ENCODE assay signal across 8 cellular contexts in the genomic region with DNA sequence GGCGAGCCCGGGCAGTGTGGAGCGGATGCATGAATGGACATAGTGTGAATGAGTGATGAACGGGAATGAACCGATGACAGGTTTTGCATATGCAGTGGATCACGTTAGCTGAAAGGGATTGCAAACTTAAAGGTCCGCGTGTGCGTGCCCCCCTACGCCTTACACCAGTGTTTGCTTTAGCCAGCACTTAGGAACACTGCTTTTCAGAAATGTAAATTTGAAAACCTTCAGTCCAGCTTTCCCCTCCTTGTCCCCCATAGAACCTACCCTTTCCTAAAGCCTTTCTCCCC. TPM values are rescaled to one million over a fixed set of nuclear protein-coding genes. Genes with fewer than 3 reads are reported as not detected.
DNase-seq lines count a peak whose midpoint lies in the region; ATAC-seq, FAIRE-seq and TF ChIP-seq lines count a peak whose summit lies in the region.

No MANE protein-coding gene starts in this region.

- H3K27me3 ChIP-seq in GM12878 (replicated peaks in 1 of 2; ENCODE audit: control insufficient read depth in 2 of 2, insufficient read depth in 2 of 2, low read length in 1 of 2) (no peaks in the 10 kb centered on the region), mesenchymal stem cell (ENCODE audit: control insufficient read depth in 1 of 2, insufficient read depth in 1 of 2, low read length in 2 of 2) (peaks cover 0 to 3% of the 10 kb centered on the region in 2 experiments)

- H3K14ac ChIP-seq in mesenchymal stem cell (ENCODE audit: low read length in 2 of 2) = no peak overlapping the region

- H3K18ac ChIP-seq in mesenchymal stem cell (ENCODE audit: low read depth in 1 of 2, low read length in 2 of 2) = no peak overlapping the region

- H3K9ac ChIP-seq in GM12878 (ENCODE audit: control insufficient read depth, insufficient read depth, low read length) = peak overlapping the region; percentile 81
- peak overlapping the region; percentile 79 for H3K9ac ChIP-seq in mesenchymal stem cell (ENCODE audit: low read length)

- no peak overlapping the region for H2BK12ac ChIP-seq in mesenchymal stem cell (ENCODE audit: low read length in 2 of 2)

- peak overlapping the region; percentile 85 for H3K4me2 ChIP-seq in GM12878 (ENCODE audit: control insufficient read depth, insufficient read depth)
- peak overlapping the region; percentile 65 for H3K4me2 ChIP-seq in mesenchymal stem cell (ENCODE audit: low read length, poor library complexity, severe bottlenecking)

- H2BK5ac ChIP-seq in mesenchymal stem cell (ENCODE audit: low read depth, low read length, poor library complexity, severe bottlenecking) = no peak overlapping the region

- DNase-seq in GM12891 (ENCODE audit: insufficient read length, low spot score) (no peak), GM12878 (ENCODE audit: low read depth, low spot score) (no peak), mesenchymal stem cell (no peak), frontal cortex (ENCODE audit: low spot score in 2 of 2) (no peak)

- BruUV-seq in GM12878 (replicated peaks; lab: Mats Ljungman, UMichigan) = no TSS peak

- FAIRE-seq in GM12891 (lab: Jason Lieb, UNC) = peak; percentile 66
- FAIRE-seq in GM12878 (lab: Jason Lieb, UNC) = peak; percentile 81
- no peak for FAIRE-seq in frontal cortex (lab: Jason Lieb, UNC)

- RAD21 ChIA-PET in GM12878 (lab: Charles Lee; ENCODE audit: unreplicated experiment) = interaction anchor here (2.4 kb wide), 1 partner anchor 40 kb away, joined by 5 read pairs; no protein-coding TSS in a partner anchor

- no peak overlapping the region for H2BK120ac ChIP-seq in mesenchymal stem cell (ENCODE audit: low read depth, low read length)

- H3K4ac ChIP-seq in mesenchymal stem cell (ENCODE audit: low read depth in 1 of 2, low read length in 2 of 2) = no peak overlapping the region

- in situ Hi-C loops in GM12878 (cut with MboI) = no loop called here

- no peak overlapping the region for H2BK15ac ChIP-seq in mesenchymal stem cell (ENCODE audit: low read depth, poor library complexity, severe bottlenecking)

- H2AK5ac ChIP-seq in mesenchymal stem cell (ENCODE audit: low read length, severe bottlenecking) = no peak overlapping the region

- POLR2A ChIA-PET in GM12878 (lab: Charles Lee) = interaction anchor here (0.9 kb wide), 1 partner anchor 30 kb away, joined by 3 read pairs; no protein-coding TSS in a partner anchor

- 2% methylated on average over 10 of the region's 10 CpGs for WGBS in GM12878 (ENCODE audit: insufficient coverage, insufficient replicate concordance, low lambda C conversion rate, missing lambda C conversion rate)
- 0% methylated on average over 10 of the region's 10 CpGs for WGBS in mesenchymal stem cell

- H3K4me1 ChIP-seq in GM12878 (ENCODE audit: control insufficient read depth, insufficient read depth, low read length) = peaks cover 7% of the 10 kb centered on the region
- H3K4me1 ChIP-seq in mesenchymal stem cell (ENCODE audit: control insufficient read depth, insufficient read depth, low read depth, low read length) = peaks cover 7% of the 10 kb centered on the region

- peak overlapping the region; percentile 83 for H3K4me3 ChIP-seq in GM12878
- H3K4me3 ChIP-seq in mesenchymal stem cell (ENCODE audit: insufficient read depth in 1 of 2, low read depth in 1 of 2, low read length in 2 of 2) = peak overlapping the region; percentile 88

- H2AFZ ChIP-seq in GM12878 (ENCODE audit: control insufficient read depth, low read depth, low read length) (peak overlapping the region; percentile 97), mesenchymal stem cell (ENCODE audit: low read depth, low read length) (peak overlapping the region; percentile 99)

- H3K36me3 ChIP-seq in GM12878 (ENCODE audit: control insufficient read depth in 2 of 2, insufficient read depth in 2 of 2, low read length in 1 of 2) = no peaks in the 10 kb centered on the region; a peak in 1 of 4 replicates
- no peaks in the 10 kb centered on the region for H3K36me3 ChIP-seq in mesenchymal stem cell (ENCODE audit: control insufficient read depth in 1 of 2, insufficient read depth in 2 of 2, low read depth in 1 of 2, low read length in 2 of 2)

- no peak overlapping the region for H4K91ac ChIP-seq in mesenchymal stem cell (ENCODE audit: low read length)

- TF ChIP-seq EP300 in GM12878 (IDR thresholded peaks at IDR 0.05; ENCODE audit: borderline replicate concordance in 1 of 2, control insufficient read depth in 1 of 2, low read depth in 2 of 2, low read length in 2 of 2) = no peak

- TF ChIP-seq POLR2A in GM12891 (IDR thresholded peaks at IDR 0.05; ENCODE audit: low read depth, low read length) = no peak
- no peak for TF ChIP-seq POLR2A in GM12878 (IDR thresholded peaks at IDR 0.05; ENCODE audit: low read depth, low read length)

- H3K9me3 ChIP-seq in GM12878 (replicated peaks; ENCODE audit: control insufficient read depth, insufficient read depth, low read length) (no peaks in the 10 kb centered on the region), mesenchymal stem cell (ENCODE audit: control insufficient read depth, low read length) (no peaks in the 10 kb centered on the region)

- peaks cover 14% of the 10 kb centered on the region for H3K79me2 ChIP-seq in GM12878 (ENCODE audit: control insufficient read depth, insufficient read depth, low read length)

- H4K20me1 ChIP-seq in GM12878 (ENCODE audit: control insufficient read depth, insufficient read depth) = no peaks in the 10 kb centered on the region

- peak overlapping the region in 1 of 2 experiments; percentile 14 for H3K23ac ChIP-seq in mesenchymal stem cell (ENCODE audit: low read length in 2 of 2)

- no peak for TF ChIP-seq RAD21 in GM12878 (IDR thresholded peaks at IDR 0.05; ENCODE audit: insufficient read depth, low read depth, low read length)

- TF ChIP-seq CTCF in GM12878 (IDR thresholded peaks at IDR 0.05 in 2 of 3, conservative IDR thresholded peaks at IDR 0.05 in 1 of 3; ENCODE audit: control insufficient read depth in 2 of 3, extremely low read depth in 1 of 3, insufficient read depth in 1 of 3, low read depth in 3 of 3, low read length in 3 of 3) = no peak

- ATAC-seq in HG03457 (IDR thresholded peaks at IDR 0.05; ENCODE audit: unreplicated experiment) (peak; percentile 38), GM12878 (no peak), GM21360 (IDR thresholded peaks at IDR 0.05; ENCODE audit: unreplicated experiment) (no peak), GM18867 (IDR thresholded peaks at IDR 0.05; ENCODE audit: unreplicated experiment) (no peak), esophagus mucosa (no peak)

- peaks cover 5% of the 10 kb centered on the region for H3K79me1 ChIP-seq in mesenchymal stem cell (replicated peaks; ENCODE audit: low read length, poor library complexity, severe bottlenecking)

- CTCF ChIA-PET in GM12878 (lab: Yijun Ruan, JAX) = interaction anchor here (1.6 kb wide), 1 partner anchor 72 kb away, joined by 10 read pairs; no protein-coding TSS in a partner anchor

- intact Hi-C loops in GM12878 (cut with micrococcal nuclease; ENCODE audit: unreplicated experiment) = loop anchor here (2.0 kb wide), 1 partner anchor 61 kb away; the partner anchor contains the start of gene CEP78

- peak overlapping the region; percentile 69 for H3K27ac ChIP-seq in GM12878 (ENCODE audit: control insufficient read depth, insufficient read depth)
- H3K27ac ChIP-seq in mesenchymal stem cell (ENCODE audit: low read length, poor library complexity, severe bottlenecking) = peak overlapping the region; percentile 38

- SMC1A ChIA-PET in GM12878 (lab: Charles Lee; ENCODE audit: uncharacterized antibody, unreplicated experiment) = interaction anchor here (0.7 to 1.6 kb wide), 5 partner anchors 18 to 540 kb away, joined by 3 to 4 read pairs (median 4); no protein-coding TSS in a partner anchor

- no peak overlapping the region for H4K8ac ChIP-seq in mesenchymal stem cell (ENCODE audit: low read length)

TF ChIP-seq in GM12891, 5 proteins besides CTCF, POLR2A, EP300 and RAD21:
- TF ChIP-seq POU2F2 (IDR thresholded peaks at IDR 0.05; ENCODE audit: low read depth, low read length) (peak; percentile 95), POLR2AphosphoS5 (IDR thresholded peaks at IDR 0.05; ENCODE audit: low read depth, low read length) (no peak)
TF ChIP-seq in GM12891: peak in this region for 1.

TF ChIP-seq in GM12878, 131 proteins besides CTCF, POLR2A, EP300 and RAD21 (continues in another document):
- no peak for TF ChIP-seq MEF2B (IDR thresholded peaks at IDR 0.05; ENCODE audit: partially characterized antibody, poor library complexity, severe bottlenecking)
- no peak for TF ChIP-seq JUNB (IDR thresholded peaks at IDR 0.05)
- no peak for TF ChIP-seq ELK1 (IDR thresholded peaks at IDR 0.05; ENCODE audit: low read depth, low read length)

RNA-seq across cellular contexts. Expression of gene PSAT1, which starts 0.7 kb away (rescaled TPM):
- 11.0 TPM for polyA plus RNA-seq in GM12891 (2012; ENCODE audit: low read depth, missing spikeins)
- 3.0 TPM in 2 replicates for total RNA-seq in GM12878 (2013; cell fraction: nucleolus; rRNA removed)
- total RNA-seq in GM12878 (2014; rRNA removed) (35.1 and 46.7 TPM in 2 replicates), GM12878 (2014; rRNA removed; fragmentation: Illumina TruSeq; extraction: Trizol) (35.3 and 36.7 TPM in 2 replicates), GM12878 (2021) (44.5 and 47.2 TPM in 2 replicates), frontal cortex (17.1 TPM), esophagus mucosa (66.5 TPM)
- polyA plus RNA-seq in GM12878 (2011; ENCODE audit: low read depth) = 18.1 TPM
- polyA plus RNA-seq in GM12878 (2011; rRNA removed) (50.3 and 75.5 TPM in 2 replicates), GM12878 (2014; fragmentation: Illumina TruSeq; extraction: Trizol) (55.1 and 59.2 TPM in 2 replicates), GM12878 (2014; fragmentation: Nextera tagmentation; extraction: Ambion mirVana) (10 to 100 TPM; 53.6 to 70.2 TPM), GM12878 (2014; rRNA removed) (39.4 and 46.0 TPM in 2 replicates), GM12878 (2016; fragmentation: Nextera tagmentation; extraction: Ambion mirVana) (100 to 1,000 TPM; 122 to 126 TPM)
- 34.1 and 34.8 TPM in 2 replicates for polyA plus RNA-seq in GM12878 (2011; cell fraction: cytosol; rRNA removed)
- polyA plus RNA-seq in GM12878 (2011; cell fraction: nucleus; rRNA removed) = 20.9 and 29.5 TPM in 2 replicates
- 19.1 and 28.6 TPM in 2 replicates for polyA plus RNA-seq in GM12878 (2012)
- polyA minus RNA-seq in GM12878 (2011; rRNA and poly(A)+ RNA removed) = 32.3 and 34.3 TPM in 2 replicates
- 19.6 and 24.2 TPM in 2 replicates for polyA minus RNA-seq in GM12878 (2011; cell fraction: cytosol; rRNA and poly(A)+ RNA removed)
- 7.5 and 9.4 TPM in 2 replicates for polyA minus RNA-seq in GM12878 (2011; cell fraction: nucleus; rRNA and poly(A)+ RNA removed)
- 93.9 TPM for polyA plus RNA-seq in mesenchymal stem cell (2013, experiment 1 of 2)
- polyA plus RNA-seq in mesenchymal stem cell (2013, experiment 2 of 2) = 102 TPM
